In genomic region chr1:40394456-40395172, GRCh38 we compare ENCODE assay signal across 12 cellular contexts. TPM values are rescaled to one million over a fixed set of nuclear protein-coding genes. Genes with fewer than 3 reads are reported as not detected.
DNase-seq lines count a peak whose midpoint lies in the region; ATAC-seq and TF ChIP-seq lines count a peak whose summit lies in the region.
"Had no signal": no experiment of that assay in that cellular context is flagged by ENCODE, and none has a peak within 500 bp of the region (broad histone marks: within the 10 kb centered on the region; RNA-seq: fewer than 3 reads in every experiment).

No MANE protein-coding gene starts in this region.

- intact Hi-C loops in activated T-helper 1 cell treated with anti-CD3 and anti-CD28 coated beads, Interleukin-12 subunit alpha, Interleukin-12 subunit beta, Interleukin-2, Interleukin-4 antibody, amounts not matched to agents 30 ng/mL and 10 ng/mL and 1 ng/mL, durations not matched to agents 14 hours and 24 hours and 36 hours (cut with micrococcal nuclease): loop anchor here (1.0 to 2.0 kb wide), 2 partner anchors 8 to 14 kb away; no protein-coding TSS in a partner anchor
- intact Hi-C loops in upper lobe of right lung (cut with DNase I) (no loop called here), head of caudate nucleus (cut with DNase I) (loop anchor here (10.0 kb wide), 1 partner anchor 80 kb away; the partner anchor contains the start of gene COL9A2)

- peaks cover 94% of the 10 kb centered on the region for H3K4me1 Mint-ChIP-seq in activated T-helper 1 cell treated with anti-CD3 and anti-CD28 coated beads, Interleukin-12 subunit alpha, Interleukin-12 subunit beta, Interleukin-2, Interleukin-4 antibody, amounts not matched to agents 30 ng/mL and 10 ng/mL and 1 ng/mL, durations not matched to agents 14 hours and 24 hours and 36 hours (ENCODE audit: low read depth)
- peaks cover 89 to 95% of the 10 kb centered on the region in 2 donors for H3K4me1 Mint-ChIP-seq in immature natural killer cell

- peaks cover 37% of the 10 kb centered on the region for H3K36me3 Mint-ChIP-seq in activated T-helper 1 cell treated with anti-CD3 and anti-CD28 coated beads, Interleukin-12 subunit alpha, Interleukin-12 subunit beta, Interleukin-2, Interleukin-4 antibody, amounts not matched to agents 30 ng/mL and 10 ng/mL and 1 ng/mL, durations not matched to agents 14 hours and 24 hours and 36 hours (ENCODE audit: low read depth)
- H3K36me3 Mint-ChIP-seq in immature natural killer cell: no peaks in the 10 kb centered on the region

- peaks cover 56% of the 10 kb centered on the region for H3K4me1 ChIP-seq in upper lobe of right lung

- no peaks in the 10 kb centered on the region for H3K27me3 ChIP-seq in upper lobe of right lung

- no peaks in the 10 kb centered on the region for H3K9me3 ChIP-seq in upper lobe of right lung
- H3K9me3 ChIP-seq: SK-N-SH had no signal

- peak overlapping the region; percentile 71 for H3K27ac ChIP-seq in upper lobe of right lung

- H3K27me3 Mint-ChIP-seq in activated T-helper 1 cell treated with anti-CD3 and anti-CD28 coated beads, Interleukin-12 subunit alpha, Interleukin-12 subunit beta, Interleukin-2, Interleukin-4 antibody, amounts not matched to agents 30 ng/mL and 10 ng/mL and 1 ng/mL, durations not matched to agents 14 hours and 24 hours and 36 hours (ENCODE audit: insufficient read depth): no peaks in the 10 kb centered on the region
- no peaks in the 10 kb centered on the region for H3K27me3 Mint-ChIP-seq in immature natural killer cell (ENCODE audit: low read depth in 3 of 3)

- no peak overlapping the region for H3K4me3 ChIP-seq in upper lobe of right lung

- H3K4me3 Mint-ChIP-seq in activated T-helper 1 cell treated with anti-CD3 and anti-CD28 coated beads, Interleukin-12 subunit alpha, Interleukin-12 subunit beta, Interleukin-2, Interleukin-4 antibody, amounts not matched to agents 30 ng/mL and 10 ng/mL and 1 ng/mL, durations not matched to agents 14 hours and 24 hours and 36 hours: peak overlapping the region; percentile 73
- H3K4me3 Mint-ChIP-seq in immature natural killer cell: peak overlapping the region in 4 of 5 donors; percentile 28 to 71 (median 56)

- H3K27ac Mint-ChIP-seq in activated T-helper 1 cell treated with anti-CD3 and anti-CD28 coated beads, Interleukin-12 subunit alpha, Interleukin-12 subunit beta, Interleukin-2, Interleukin-4 antibody, amounts not matched to agents 30 ng/mL and 10 ng/mL and 1 ng/mL, durations not matched to agents 14 hours and 24 hours and 36 hours: peak overlapping the region; percentile 96
- H3K27ac Mint-ChIP-seq in immature natural killer cell: peak overlapping the region; percentile 89 to 98 (median 97)

- no peaks in the 10 kb centered on the region for H3K9me3 Mint-ChIP-seq in activated T-helper 1 cell treated with anti-CD3 and anti-CD28 coated beads, Interleukin-12 subunit alpha, Interleukin-12 subunit beta, Interleukin-2, Interleukin-4 antibody, amounts not matched to agents 30 ng/mL and 10 ng/mL and 1 ng/mL, durations not matched to agents 14 hours and 24 hours and 36 hours
- no peaks in the 10 kb centered on the region for H3K9me3 Mint-ChIP-seq in immature natural killer cell

- ATAC-seq in upper lobe of right lung: peak; percentile 64

- no peaks in the 10 kb centered on the region for H3K36me3 ChIP-seq in upper lobe of right lung

- TF ChIP-seq CTCF in upper lobe of right lung (IDR thresholded peaks at IDR 0.05): no peak

- peak; percentile 51 for DNase-seq in stimulated activated CD4-positive, alpha-beta T cell treated with anti-CD3 and anti-CD28 coated beads, Interleukin-15, amount 100 ng/mL, for 24 hours
- DNase-seq in stimulated activated CD4-positive, alpha-beta T cell treated with anti-CD3 and anti-CD28 coated beads, Interleukin-4, amount 100 ng/mL, for 1 hour: no peak
- DNase-seq in activated T-helper 1 cell treated with anti-CD3 and anti-CD28 coated beads, Interleukin-12 subunit alpha, Interleukin-12 subunit beta, Interleukin-2, Interleukin-4 antibody, amounts not matched to agents 30 ng/mL and 10 ng/mL and 1 ng/mL, durations not matched to agents 14 hours and 24 hours and 36 hours (ENCODE audit: low spot score): no peak
- DNase-seq in immature natural killer cell (peak; percentile 34 to 59 (median 50)), upper lobe of right lung (no peak), GOT3 (lab: John Stamatoyannopoulos, UW) (no peak), head of caudate nucleus (no peak), putamen (ENCODE audit: low spot score) (no peak)
- DNase-seq: COR-L47, dermis blood vessel endothelial cell, kidney, SK-N-SH had no signal

RNA-seq across cellular contexts. Expression of gene SMAP2, which starts 21.1 kb away (rescaled TPM):
- total RNA-seq in activated T-helper 1 cell treated with anti-CD3 and anti-CD28 coated beads, Interleukin-12 subunit alpha, Interleukin-12 subunit beta, Interleukin-2, Interleukin-4 antibody, amounts not matched to agents 30 ng/mL and 10 ng/mL and 1 ng/mL, durations not matched to agents 14 hours and 24 hours and 36 hours: 196 and 201 TPM in 2 replicates
- polyA plus RNA-seq in immature natural killer cell: 100 to 1,000 TPM; 166 to 280 (median 170) TPM
- 55.3 TPM for total RNA-seq in upper lobe of right lung

RNA-seq across cellular contexts. Expression of gene ZFP69B, which starts 55.7 kb away (rescaled TPM):
- 5.1 and 5.8 TPM in 2 replicates for total RNA-seq in activated T-helper 1 cell treated with anti-CD3 and anti-CD28 coated beads, Interleukin-12 subunit alpha, Interleukin-12 subunit beta, Interleukin-2, Interleukin-4 antibody, amounts not matched to agents 30 ng/mL and 10 ng/mL and 1 ng/mL, durations not matched to agents 14 hours and 24 hours and 36 hours
- polyA plus RNA-seq in immature natural killer cell: 1 to 10 TPM in 1 of 3 donors, under 1 TPM in 1, not detected in 1; 0.92 to 1.3 TPM
- total RNA-seq in upper lobe of right lung: 1.3 TPM

Comparison
In these comparisons a context has a peak if more than half of its experiments do, and no peak if none do; other contexts are left out.
1. DNase-seq: peak in stimulated activated CD4-positive, alpha-beta T cell treated with anti-CD3 and anti-CD28 coated beads, Interleukin-15, amount 100 ng/mL, for 24 hours (single experiment) and immature natural killer cell (3 of 3); none in stimulated activated CD4-positive, alpha-beta T cell treated with anti-CD3 and anti-CD28 coated beads, Interleukin-4, amount 100 ng/mL, for 1 hour (single experiment), activated T-helper 1 cell treated with anti-CD3 and anti-CD28 coated beads, Interleukin-12 subunit alpha, Interleukin-12 subunit beta, Interleukin-2, Interleukin-4 antibody, amounts not matched to agents 30 ng/mL and 10 ng/mL and 1 ng/mL, durations not matched to agents 14 hours and 24 hours and 36 hours (single experiment), upper lobe of right lung (single experiment), GOT3 (single experiment), head of caudate nucleus (0 of 42) and putamen (single experiment).